In the genomic region with DNA sequence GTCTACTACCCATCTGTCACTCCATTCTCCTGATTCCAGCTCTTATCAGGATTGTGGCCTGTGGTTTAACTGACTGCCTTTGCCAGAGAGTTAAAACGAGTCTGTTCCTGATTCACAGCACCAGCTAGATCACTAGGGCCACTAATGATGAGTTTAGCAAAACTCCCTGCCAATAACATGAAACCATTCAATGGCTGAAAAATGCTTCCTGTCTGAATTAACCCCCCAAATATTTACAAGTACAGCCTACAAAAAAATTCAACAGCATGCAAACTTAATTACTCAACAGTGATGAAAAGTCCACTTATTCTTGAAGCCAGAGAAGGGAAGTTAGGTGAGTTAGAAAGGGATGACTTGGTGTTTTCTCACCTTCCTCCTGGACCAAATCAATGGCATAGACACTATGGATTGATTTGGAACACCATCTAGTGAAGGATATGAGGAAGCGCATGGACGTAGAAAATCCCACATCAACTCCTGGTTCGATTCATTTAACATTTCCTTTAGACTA, we compare ENCODE assay signal across 9 cellular contexts.
DNase-seq lines count a peak whose midpoint lies in the region; ATAC-seq and TF ChIP-seq lines count a peak whose summit lies in the region.
"Had no signal": no experiment of that assay in that cellular context is flagged by ENCODE, and none has a peak within 500 bp of the region (broad histone marks: within the 10 kb centered on the region; RNA-seq: fewer than 3 reads in every experiment).

No MANE protein-coding gene starts in this region.

- H3K36me3 ChIP-seq in HAP-1 (replicated peaks): no peaks in the 10 kb centered on the region
- H3K36me3 ChIP-seq in smooth muscle cell (ENCODE audit: low read depth): no peaks in the 10 kb centered on the region
- no peaks in the 10 kb centered on the region for H3K36me3 ChIP-seq in prostate gland

- no peak overlapping the region for H3K4me3 ChIP-seq in HAP-1
- H3K4me3 ChIP-seq in smooth muscle cell: no peak overlapping the region
- no peak overlapping the region for H3K4me3 ChIP-seq in prostate gland
- H3K4me3 ChIP-seq: skin epidermis had no signal

- TF ChIP-seq CTCF in foreskin keratinocyte (conservative IDR thresholded peaks at IDR 0.05) (peak; percentile 81), smooth muscle cell (IDR thresholded peaks at IDR 0.05; ENCODE audit: borderline replicate concordance, insufficient read depth, poor library complexity, severe bottlenecking) (peak; percentile 22), prostate gland (IDR thresholded peaks at IDR 0.05) (peak in 2 of 4 experiments; percentile 9 to 33)

- 55% methylated on average over 4 of the region's 4 CpGs for WGBS in smooth muscle cell (ENCODE audit: low lambda C conversion rate)
- 64% methylated on average over 4 of the region's 4 CpGs for WGBS in prostate gland

- H3K9ac ChIP-seq in smooth muscle cell (ENCODE audit: low read depth): no peak overlapping the region

- peak overlapping the region; percentile 49 for H3K4me2 ChIP-seq in smooth muscle cell

- no peaks in the 10 kb centered on the region for H3K27me3 ChIP-seq in HAP-1 (ENCODE audit: low read depth)
- no peaks in the 10 kb centered on the region for H3K27me3 ChIP-seq in foreskin keratinocyte
- no peaks in the 10 kb centered on the region for H3K27me3 ChIP-seq in smooth muscle cell (ENCODE audit: low read depth)
- no peaks in the 10 kb centered on the region for H3K27me3 ChIP-seq in prostate gland (replicated peaks; ENCODE audit: insufficient read depth)

- H3K79me2 ChIP-seq in smooth muscle cell (ENCODE audit: low read depth): no peaks in the 10 kb centered on the region

- intact Hi-C loops in prostate gland (cut with DNase I): loop anchor here (5.0 kb wide), 1 partner anchor 706 kb away; no protein-coding TSS in a partner anchor

- H3F3A ChIP-seq in smooth muscle cell (ENCODE audit: low read depth): peaks cover 7% of the 10 kb centered on the region

- H3K9me3 ChIP-seq in HAP-1: no peaks in the 10 kb centered on the region; the same call in 1 of the 2 replicates
- H3K9me3 ChIP-seq in smooth muscle cell (replicated peaks; ENCODE audit: low read depth): no peaks in the 10 kb centered on the region
- H3K9me3 ChIP-seq in prostate gland: no peaks in the 10 kb centered on the region

- H3K27ac ChIP-seq in foreskin keratinocyte (no peak overlapping the region), smooth muscle cell (ENCODE audit: low read depth) (no peak overlapping the region), prostate gland (no peak overlapping the region)
- H3K27ac ChIP-seq: skin epidermis had no signal

- ATAC-seq in foreskin keratinocyte (peak; percentile 53), GM21515 (IDR thresholded peaks at IDR 0.05; ENCODE audit: unreplicated experiment) (no peak), GM19395 (IDR thresholded peaks at IDR 0.05; ENCODE audit: unreplicated experiment) (no peak)

- DNase-seq in HAP-1 (ENCODE audit: low spot score in 2 of 2) (peak; percentile 16 to 50), RPMI7951 (ENCODE audit: low read depth) (peak; percentile 80), foreskin keratinocyte (peak; percentile 64 to 68), smooth muscle cell (lab: John Stamatoyannopoulos, UW; ENCODE audit: unreplicated experiment) (no peak), NCI-H1930 (lab: John Stamatoyannopoulos, UW) (no peak), prostate gland (ENCODE audit: low spot score) (no peak)

- H3K4me1 ChIP-seq in HAP-1 (peaks cover 20% of the 10 kb centered on the region), foreskin keratinocyte (no peaks in the 10 kb centered on the region), smooth muscle cell (ENCODE audit: low read depth) (peaks cover 20% of the 10 kb centered on the region), prostate gland (replicated peaks) (no peaks in the 10 kb centered on the region)

- in situ Hi-C loops in HAP-1 (cut with MboI; ENCODE audit: low sequenced_read_pairs): no loop called here

- no peaks in the 10 kb centered on the region for H4K20me1 ChIP-seq in smooth muscle cell (ENCODE audit: low read depth)

- no peak overlapping the region for H2AFZ ChIP-seq in smooth muscle cell (ENCODE audit: low read depth)

- TF ChIP-seq POLR2A in prostate gland (IDR thresholded peaks at IDR 0.05): no peak

Comparison
In these comparisons a context has a peak if more than half of its experiments do, and no peak if none do; other contexts are left out.
1. DNase-seq: peak in HAP-1 (2 of 2), RPMI7951 (single experiment) and foreskin keratinocyte (2 of 2); none in smooth muscle cell (single experiment), NCI-H1930 (0 of 2) and prostate gland (single experiment).